In the genomic region with DNA sequence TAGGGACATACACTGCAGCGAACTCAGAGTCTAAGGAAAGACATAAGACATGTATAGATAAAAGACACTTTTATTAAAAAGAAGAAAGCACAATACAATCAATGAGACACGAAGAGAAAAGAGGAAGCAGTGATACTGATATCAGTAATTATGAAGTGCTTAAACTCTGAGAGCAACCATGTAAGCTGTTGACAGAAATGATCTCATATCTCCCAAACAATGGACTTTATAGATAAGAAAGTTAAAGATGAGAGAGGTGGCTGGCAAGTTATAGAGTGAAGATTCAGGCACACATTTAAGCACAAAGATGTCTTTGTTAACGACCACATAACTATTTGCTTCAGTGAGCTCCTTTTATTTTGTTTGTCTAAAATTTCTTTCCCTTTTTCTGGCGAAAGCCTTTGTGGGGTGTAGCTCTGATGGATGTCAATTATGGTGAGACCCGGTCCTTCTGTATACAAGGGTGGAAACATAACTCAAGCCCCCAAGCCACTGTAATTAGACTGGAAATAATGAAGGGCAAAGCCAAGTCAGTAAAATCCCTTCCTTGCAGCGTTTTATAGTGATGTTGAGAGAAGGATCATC, we compare ENCODE assay signal across 1 cellular context.
TF ChIP-seq lines count a peak whose summit lies in the region.

No MANE protein-coding gene starts in this region.

TF ChIP-seq in IMR-90, 13 proteins besides CTCF, POLR2A, EP300 and RAD21:
- TF ChIP-seq NFE2L2 (IDR thresholded peaks at IDR 0.05; ENCODE audit: low read depth, low read length) (no peak), SMC3 (IDR thresholded peaks at IDR 0.05; ENCODE audit: low read depth, low read length) (no peak), FOS (IDR thresholded peaks at IDR 0.05; ENCODE audit: low read depth, low read length) (no peak), CEBPB (IDR thresholded peaks at IDR 0.05; ENCODE audit: low read depth, low read length) (no peak), RFX5 (IDR thresholded peaks at IDR 0.05; ENCODE audit: low read depth, low read length) (no peak), MAZ (IDR thresholded peaks at IDR 0.05; ENCODE audit: borderline replicate concordance, low read depth, low read length) (no peak), CHD1 (IDR thresholded peaks at IDR 0.05; ENCODE audit: low read depth, low read length) (no peak), MAFK (IDR thresholded peaks at IDR 0.05; ENCODE audit: low read depth, low read length) (no peak)
- TF ChIP-seq, protein P1, sequence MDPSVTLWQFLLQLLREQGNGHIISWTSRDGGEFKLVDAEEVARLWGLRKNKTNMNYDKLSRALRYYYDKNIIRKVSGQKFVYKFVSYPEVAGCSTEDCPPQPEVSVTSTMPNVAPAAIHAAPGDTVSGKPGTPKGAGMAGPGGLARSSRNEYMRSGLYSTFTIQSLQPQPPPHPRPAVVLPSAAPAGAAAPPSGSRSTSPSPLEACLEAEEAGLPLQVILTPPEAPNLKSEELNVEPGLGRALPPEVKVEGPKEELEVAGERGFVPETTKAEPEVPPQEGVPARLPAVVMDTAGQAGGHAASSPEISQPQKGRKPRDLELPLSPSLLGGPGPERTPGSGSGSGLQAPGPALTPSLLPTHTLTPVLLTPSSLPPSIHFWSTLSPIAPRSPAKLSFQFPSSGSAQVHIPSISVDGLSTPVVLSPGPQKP (IDR thresholded peaks at IDR 0.05; ENCODE audit: borderline replicate concordance, low read depth, low read length) = no peak
